Comparison of ENCODE assay signal across 8 cellular contexts in genomic region chr17:44688675-44689491, GRCh38. TPM values are rescaled to one million over a fixed set of nuclear protein-coding genes. Genes with fewer than 3 reads are reported as not detected.
A peak's percentile ranks its signal among the peaks of the same experiment; 100 is the strongest.
DNase-seq lines count a peak whose midpoint lies in the region; ATAC-seq and TF ChIP-seq lines count a peak whose summit lies in the region.

No MANE protein-coding gene starts in this region.

- no peak for TF ChIP-seq POLR2A in testis (IDR thresholded peaks at IDR 0.05)

- TF ChIP-seq CTCF in astrocyte of the spinal cord (IDR thresholded peaks at IDR 0.05; ENCODE audit: low read depth, low read length) (no peak), testis (IDR thresholded peaks at IDR 0.05) (no peak)

- peak overlapping the region; percentile 95 for H3K9ac ChIP-seq in HUES64 (ENCODE audit: low read depth, low read length)

- H3K4me3 ChIP-seq in HUES64 (ENCODE audit: low read length) (peak overlapping the region; percentile 88), astrocyte of the spinal cord (ENCODE audit: low read depth, low read length) (peak overlapping the region; percentile 95), testis (peak overlapping the region; percentile 71 to 72)

- intact Hi-C loops in left colon (cut with DNase I, micrococcal nuclease): no loop called here
- intact Hi-C loops in testis (cut with DNase I; ENCODE audit: low total_unique reads): no loop called here

- H3K36me3 ChIP-seq in HUES64 (ENCODE audit: insufficient read depth, low read length) (peaks cover 15% of the 10 kb centered on the region), testis (ENCODE audit: low read depth, missing control alignments) (no peaks in the 10 kb centered on the region)

- in situ Hi-C loops in astrocyte of the spinal cord (cut with HindIII; ENCODE audit: low sequenced_read_pairs): no loop called here

- H3K4me1 ChIP-seq in HUES64 (ENCODE audit: insufficient read depth, low read length): no peaks in the 10 kb centered on the region; the same call in 1 of the 2 replicates
- H3K4me1 ChIP-seq in testis: peaks cover 12% of the 10 kb centered on the region

- H3K9me3 ChIP-seq in HUES64 (ENCODE audit: insufficient read depth, low read depth, low read length) (no peaks in the 10 kb centered on the region), testis (no peaks in the 10 kb centered on the region)

- H3K27me3 ChIP-seq in HUES64 (ENCODE audit: insufficient read depth, low read length) (no peaks in the 10 kb centered on the region), testis (no peaks in the 10 kb centered on the region)

- DNase-seq in NCI-H146 (lab: John Stamatoyannopoulos, UW) (peak; percentile 32), NCI-H146 treated with DMSO at 0.1 percent for 48 hours (lab: John Stamatoyannopoulos, UW; ENCODE audit: unreplicated experiment) (no peak), astrocyte of the spinal cord (ENCODE audit: low read depth, low spot score) (no peak), left colon (no peak), testis (peak; percentile 26), islet precursor cell (no peak), SW 1271 (lab: John Stamatoyannopoulos, UW) (no peak)

- peak; percentile 46 for ATAC-seq in left colon

- 7% methylated on average over 12 of the region's 13 CpGs for WGBS in HUES64
- WGBS in testis, 2 donors: 1 to 2% methylated on average over 13 of the region's 13 CpGs

- H3K27ac ChIP-seq in HUES64 (ENCODE audit: low read depth, low read length) (peak overlapping the region; percentile 72), testis (peak overlapping the region; percentile 71 to 85)

RNA-seq across cellular contexts. Expression of gene CCDC43, which starts 0.7 kb away (rescaled TPM):
- 24.9 TPM for polyA plus RNA-seq in HUES64 (2013, experiment 1 of 2)
- 25.2 TPM for polyA plus RNA-seq in HUES64 (2013, experiment 2 of 2)
- total RNA-seq in left colon: 10 to 100 TPM; 17.8 to 19.1 TPM
- 10 to 100 TPM; 20.8 to 27.9 TPM for total RNA-seq in testis
- 18.6 TPM for polyA plus RNA-seq in testis (ENCODE audit: insufficient read depth, low read depth, low replicate concordance)

RNA-seq across cellular contexts. Expression of gene DBF4B, which starts 19.6 kb away (rescaled TPM):
- 14.2 TPM for polyA plus RNA-seq in HUES64 (2013, experiment 1 of 2)
- 15.9 TPM for polyA plus RNA-seq in HUES64 (2013, experiment 2 of 2)
- total RNA-seq in left colon: 1 to 10 TPM; 2.5 to 5.2 TPM
- total RNA-seq in testis: 10 to 100 TPM; 47.3 to 55.1 TPM
- 50.2 TPM for polyA plus RNA-seq in testis (ENCODE audit: insufficient read depth, low read depth, low replicate concordance)

RNA-seq across cellular contexts. Expression of gene MEIOC, which starts 32.6 kb away (rescaled TPM):
- polyA plus RNA-seq in HUES64 (2013, experiment 1 of 2): 2.9 TPM
- 4.7 TPM for polyA plus RNA-seq in HUES64 (2013, experiment 2 of 2)
- not detected for total RNA-seq in left colon
- 100 to 1,000 TPM in 1 of 2 donors, 10 to 100 TPM in 1; 85.0 to 128 TPM for total RNA-seq in testis
- 58.2 TPM for polyA plus RNA-seq in testis (ENCODE audit: insufficient read depth, low read depth, low replicate concordance)

Comparison
In these comparisons a context has a peak if more than half of its experiments do, and no peak if none do; other contexts are left out.
1. DNase-seq: peak in NCI-H146 (single experiment) and testis (single experiment); none in NCI-H146 treated with DMSO at 0.1 percent for 48 hours (single experiment), astrocyte of the spinal cord (single experiment), left colon (0 of 2), islet precursor cell (single experiment) and SW 1271 (0 of 2).
2. RNA of gene DBF4B, which starts 19.6 kb away (total RNA-seq): 47.3 to 55.1 TPM in testis; 2.5 to 5.2 TPM in left colon; every median in the first group is over 4 times any median in the second.
3. RNA of gene MEIOC, which starts 32.6 kb away (total RNA-seq): 85.0 to 128 TPM in testis; not detected in left colon; every median in the first group is over 10 times any median in the second.
4. Peak in every context shown above with its lines, with median percentiles within 50 percentile points of each other: H3K4me3 ChIP-seq.